In the genomic region with DNA sequence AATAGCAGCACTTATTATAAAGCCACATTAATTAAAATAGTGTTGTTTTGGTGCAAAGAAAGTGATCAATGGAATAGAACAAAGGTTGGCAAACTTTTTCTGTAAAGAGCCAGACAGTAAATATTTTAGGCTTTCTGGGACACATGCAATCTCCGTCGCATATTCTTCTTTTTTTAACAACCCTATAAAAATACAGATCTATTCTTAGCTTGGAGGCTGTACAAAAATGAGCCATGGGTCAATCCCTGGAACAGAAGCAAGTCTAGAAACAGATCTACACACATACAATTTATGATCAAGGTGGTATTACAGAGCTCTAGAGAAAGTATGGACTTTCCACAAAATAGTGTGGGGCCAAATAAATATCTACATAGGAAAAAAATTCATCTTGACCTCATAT, we compare ENCODE assay signal across 17 cellular contexts.
DNase-seq lines count a peak whose midpoint lies in the region; ATAC-seq and TF ChIP-seq lines count a peak whose summit lies in the region.
"Had no signal": no experiment of that assay in that cellular context is flagged by ENCODE, and none has a peak within 500 bp of the region (broad histone marks: within the 10 kb centered on the region; RNA-seq: fewer than 3 reads in every experiment).

No MANE protein-coding gene starts in this region.

- no peak overlapping the region for H2BK5ac ChIP-seq in mesendoderm (ENCODE audit: low read length)

- no CpG with 5 or more reads among the region's 2 CpGs for WGBS in mesendoderm (ENCODE audit: extremely low coverage, insufficient coverage, low lambda C conversion rate)

- H2BK15ac ChIP-seq in mesendoderm (replicated peaks; ENCODE audit: low read depth), result no peak overlapping the region

- H3K79me2 ChIP-seq in mesendoderm (ENCODE audit: control insufficient read depth, insufficient read depth, low read length), result no peaks in the 10 kb centered on the region

- peak overlapping the region; percentile 81 for H3K27ac Mint-ChIP-seq in stimulated activated memory B cell treated with anti-CD40 and anti-IgM and Interleukin-4, amounts not matched to agents 10 μg/mL and 1 μg/mL and 100 μg/mL, for 72 hours
- H3K27ac Mint-ChIP-seq in progenitor cell of endocrine pancreas, result no peak overlapping the region

- H3K4me1 ChIP-seq in mesendoderm (ENCODE audit: control insufficient read depth, low read depth, low read length), result no peaks in the 10 kb centered on the region
- H3K4me1 ChIP-seq: lower lobe of right lung had no signal

- no peak overlapping the region for H3K56ac ChIP-seq in mesendoderm (ENCODE audit: low read length)

- H2BK120ac ChIP-seq in mesendoderm (ENCODE audit: low read depth, low read length), result no peak overlapping the region

- H3K4me3 ChIP-seq in mesendoderm (ENCODE audit: low read length), result no peak overlapping the region
- H3K4me3 ChIP-seq: lower lobe of right lung, sigmoid colon had no signal

- H3K36me3 ChIP-seq in mesendoderm (ENCODE audit: control insufficient read depth, insufficient read depth, low read length), result no peaks in the 10 kb centered on the region
- H3K36me3 ChIP-seq: lower lobe of right lung, sigmoid colon, WERI-Rb-1 had no signal

- H3K18ac ChIP-seq in mesendoderm (ENCODE audit: low read length), result no peak overlapping the region

- no peaks in the 10 kb centered on the region for H3K9me3 Mint-ChIP-seq in stimulated activated memory B cell treated with anti-CD40 and anti-IgM and Interleukin-4, amounts not matched to agents 10 μg/mL and 1 μg/mL and 100 μg/mL, for 72 hours
- H3K9me3 Mint-ChIP-seq in progenitor cell of endocrine pancreas (ENCODE audit: low read depth), result peaks cover 5% of the 10 kb centered on the region

- H3K27ac ChIP-seq in mesendoderm (ENCODE audit: low read depth, low read length), result no peak overlapping the region
- H3K27ac ChIP-seq: lower lobe of right lung, WERI-Rb-1 had no signal

- H3K9ac ChIP-seq in mesendoderm (ENCODE audit: low read length), result no peak overlapping the region

- no peak overlapping the region for H3K4me2 ChIP-seq in mesendoderm (ENCODE audit: low read length)

- H3K4me3 Mint-ChIP-seq in stimulated activated memory B cell treated with anti-CD40 and anti-IgM and Interleukin-4, amounts not matched to agents 10 μg/mL and 1 μg/mL and 100 μg/mL, for 72 hours, result peak overlapping the region; percentile 58
- no peak overlapping the region for H3K4me3 Mint-ChIP-seq in progenitor cell of endocrine pancreas (ENCODE audit: low read depth)
- H3K4me3 Mint-ChIP-seq: CD4-positive, CD25-positive, alpha-beta regulatory T cell had no signal

- ATAC-seq in GM19025 (IDR thresholded peaks at IDR 0.05; ENCODE audit: low read depth, unreplicated experiment) (peak; percentile 7), HG02588 (IDR thresholded peaks at IDR 0.05; ENCODE audit: unreplicated experiment) (peak; percentile 8), HG03521 (IDR thresholded peaks at IDR 0.05; ENCODE audit: unreplicated experiment) (peak; percentile 7)
- ATAC-seq in stimulated activated memory B cell treated with anti-CD40 and anti-IgM and Interleukin-4, amounts not matched to agents 10 μg/mL and 1 μg/mL and 100 μg/mL, for 72 hours, result no peak
- ATAC-seq: HepG2, lower lobe of right lung had no signal

- H4K8ac ChIP-seq in mesendoderm (ENCODE audit: low read depth, low read length), result no peak overlapping the region

- H3K27me3 Mint-ChIP-seq in stimulated activated memory B cell treated with anti-CD40 and anti-IgM and Interleukin-4, amounts not matched to agents 10 μg/mL and 1 μg/mL and 100 μg/mL, for 72 hours, result no peaks in the 10 kb centered on the region
- no peaks in the 10 kb centered on the region for H3K27me3 Mint-ChIP-seq in progenitor cell of endocrine pancreas
- H3K27me3 Mint-ChIP-seq: CD4-positive, CD25-positive, alpha-beta regulatory T cell had no signal

- DNase-seq in progenitor cell of endocrine pancreas (ENCODE audit: low spot score, unreplicated experiment), result no peak
- DNase-seq in NCI-H2196 treated with DMSO at 0.1 percent for 48 hours (lab: John Stamatoyannopoulos, UW; ENCODE audit: unreplicated experiment), result no peak
- DNase-seq in mesendoderm, result no peak
- DNase-seq: activated gamma-delta T cell treated with Interleukin-2 at 50 U/mL for 16 hours; CD4-positive, CD25-positive, alpha-beta regulatory T cell; GOT3; lower lobe of right lung; NCI-H1092; NCI-H2171 treated with DMSO at 0.1 percent for 48 hours; sigmoid colon; stimulated activated naive CD4-positive, alpha-beta T cell; WERI-Rb-1 had no signal

- H3K36me3 Mint-ChIP-seq in stimulated activated memory B cell treated with anti-CD40 and anti-IgM and Interleukin-4, amounts not matched to agents 10 μg/mL and 1 μg/mL and 100 μg/mL, for 72 hours, result peaks cover 6% of the 10 kb centered on the region
- peaks cover 15% of the 10 kb centered on the region for H3K36me3 Mint-ChIP-seq in progenitor cell of endocrine pancreas (ENCODE audit: insufficient read depth)
- H3K36me3 Mint-ChIP-seq: CD4-positive, CD25-positive, alpha-beta regulatory T cell had no signal

- H3K4me1 Mint-ChIP-seq in stimulated activated memory B cell treated with anti-CD40 and anti-IgM and Interleukin-4, amounts not matched to agents 10 μg/mL and 1 μg/mL and 100 μg/mL, for 72 hours, result peaks cover 28% of the 10 kb centered on the region
- no peaks in the 10 kb centered on the region for H3K4me1 Mint-ChIP-seq in progenitor cell of endocrine pancreas (ENCODE audit: low read depth)

- H3K79me1 ChIP-seq in mesendoderm (ENCODE audit: low read length), result no peaks in the 10 kb centered on the region

- H3K4ac ChIP-seq in mesendoderm (ENCODE audit: low read depth, low read length), result no peak overlapping the region

- H3K27me3 ChIP-seq in mesendoderm (ENCODE audit: insufficient read depth, low read length, poor library complexity), result no peaks in the 10 kb centered on the region
- H3K27me3 ChIP-seq: sigmoid colon had no signal

- no peak overlapping the region for H3K23ac ChIP-seq in mesendoderm (ENCODE audit: low read length)

- TF ChIP-seq CTCF in progenitor cell of endocrine pancreas (IDR thresholded peaks at IDR 0.05; ENCODE audit: unreplicated experiment), result no peak

- no peak overlapping the region for H4K5ac ChIP-seq in mesendoderm (ENCODE audit: low read length)

- H2AK5ac ChIP-seq in mesendoderm (ENCODE audit: low read length), result no peak overlapping the region
